ENCODE assay signal across 15 cellular contexts in the genomic region with DNA sequence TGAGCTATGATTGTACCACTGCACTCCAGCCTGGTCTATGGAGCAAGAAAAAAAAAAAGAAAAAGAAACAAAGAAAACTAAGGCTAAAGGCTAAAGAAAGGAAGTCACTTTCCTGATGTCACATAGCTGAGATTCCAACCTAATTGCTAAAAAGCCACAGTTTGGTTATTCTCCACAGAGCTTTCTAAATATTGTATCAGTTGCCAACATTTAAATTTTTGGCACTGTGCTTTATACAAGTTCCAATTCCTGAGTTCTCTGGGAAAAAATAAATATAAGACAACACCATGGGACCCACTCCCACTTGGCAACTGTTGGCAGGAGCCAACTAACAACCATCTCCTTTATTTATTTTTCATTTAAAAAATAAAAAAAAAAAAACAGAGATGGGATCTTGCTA. TPM values are rescaled to one million over a fixed set of nuclear protein-coding genes. Genes with fewer than 3 reads are reported as not detected.
A peak's percentile ranks its signal among the peaks of the same experiment; 100 is the strongest.
DNase-seq lines count a peak whose midpoint lies in the region; ATAC-seq, FAIRE-seq and TF ChIP-seq lines count a peak whose summit lies in the region.
"Had no signal": no experiment of that assay in that cellular context is flagged by ENCODE, and none has a peak within 500 bp of the region (broad histone marks: within the 10 kb centered on the region; RNA-seq: fewer than 3 reads in every experiment).

No MANE protein-coding gene starts in this region.

- in situ Hi-C loops in mammary epithelial cell (cut with MboI; ENCODE audit: low sequenced_read_pairs in 2 of 2), result no loop called here

- no peaks in the 10 kb centered on the region for H4K20me1 ChIP-seq in mammary epithelial cell (ENCODE audit: insufficient read depth, low read length)

- CTCF ChIA-PET in A673 (lab: Charles Lee) (no interaction called here), mammary epithelial cell (lab: Charles Lee; ENCODE audit: low non-redundant PET) (interaction anchor here (0.7 kb wide), 1 partner anchor 324 kb away, joined by 6 read pairs; no protein-coding TSS in a partner anchor)
- CTCF ChIA-PET in activated naive CD4-positive, alpha-beta T cell treated with anti-CD3 and anti-CD28 coated beads, Interleukin-2, amount 10 ng/mL, durations not matched to agents 7 days and 5 days (lab: Charles Lee), result no interaction called here

- DNase-seq in A673 (ENCODE audit: low spot score) (peak; percentile 61), H54 (ENCODE audit: insufficient read length, low spot score) (peak; percentile 41), mammary epithelial cell (peak; percentile 12), lower lobe of right lung (no peak), NCI-H1694 (lab: John Stamatoyannopoulos, UW) (no peak), NCI-H69 (lab: John Stamatoyannopoulos, UW) (no peak)
- no peak for DNase-seq in activated naive CD4-positive, alpha-beta T cell treated with anti-CD3 and anti-CD28 coated beads, Interleukin-2, amount 10 ng/mL, durations not matched to agents 7 days and 5 days
- DNase-seq: activated CD8-positive, alpha-beta memory T cell treated with anti-CD3 and anti-CD28 coated beads, Interleukin-2, amount 10 ng/mL, durations not matched to agents 7 days and 5 days; AML-193; GDM1; Kasumi-1; stimulated activated naive CD8-positive, alpha-beta T cell treated with anti-CD3 and anti-CD28 coated beads, Interleukin-15, Interleukin-2, amounts not matched to agents 100 U/mL and 50 U/mL, for 24 hours had no signal

- intact Hi-C loops in A673 (cut with micrococcal nuclease; ENCODE audit: unreplicated experiment) (no loop called here), mammary epithelial cell (cut with micrococcal nuclease) (no loop called here), lower lobe of right lung (cut with DNase I) (no loop called here)

- H3K4me2 ChIP-seq in mammary epithelial cell (ENCODE audit: insufficient read depth, low read depth, low read length), result no peak overlapping the region
- H3K4me2 ChIP-seq: neural progenitor cell had no signal

- no peak overlapping the region for H3K9ac ChIP-seq in mammary epithelial cell (ENCODE audit: insufficient read depth, low read length)
- H3K9ac ChIP-seq: neural progenitor cell had no signal

- H3K9me3 Mint-ChIP-seq in activated naive CD4-positive, alpha-beta T cell treated with anti-CD3 and anti-CD28 coated beads, Interleukin-2, amount 10 ng/mL, durations not matched to agents 7 days and 5 days, result no peaks in the 10 kb centered on the region
- H3K9me3 Mint-ChIP-seq: neural progenitor cell had no signal

- TF ChIP-seq POLR2A in H54 (IDR thresholded peaks at IDR 0.05; ENCODE audit: low read depth, low read length), result no peak

- BruUV-seq in A673 (replicated peaks; lab: Mats Ljungman, UMichigan) (no TSS peak), mammary epithelial cell (replicated peaks; lab: Mats Ljungman, UMichigan) (no TSS peak)

- ATAC-seq in lower lobe of right lung (no peak), GM19455 (IDR thresholded peaks at IDR 0.05; ENCODE audit: unreplicated experiment) (no peak)
- ATAC-seq: activated CD8-positive, alpha-beta memory T cell treated with anti-CD3 and anti-CD28 coated beads, Interleukin-2, amount 10 ng/mL, durations not matched to agents 7 days and 5 days; stimulated activated naive CD8-positive, alpha-beta T cell treated with anti-CD3 and anti-CD28 coated beads, Interleukin-15, Interleukin-2, amounts not matched to agents 100 U/mL and 50 U/mL, for 24 hours had no signal

- peaks cover 7% of the 10 kb centered on the region for H3K4me1 ChIP-seq in A673 (ENCODE audit: insufficient read depth, low read length, poor library complexity, severe bottlenecking)
- peaks cover 8% of the 10 kb centered on the region for H3K4me1 ChIP-seq in mammary epithelial cell (ENCODE audit: insufficient read depth, low read length)
- peaks cover 13% of the 10 kb centered on the region for H3K4me1 ChIP-seq in lower lobe of right lung
- H3K4me1 ChIP-seq: neural progenitor cell had no signal

- no peaks in the 10 kb centered on the region for H3K27me3 Mint-ChIP-seq in activated naive CD4-positive, alpha-beta T cell treated with anti-CD3 and anti-CD28 coated beads, Interleukin-2, amount 10 ng/mL, durations not matched to agents 7 days and 5 days
- H3K27me3 Mint-ChIP-seq: activated CD8-positive, alpha-beta memory T cell treated with anti-CD3 and anti-CD28 coated beads, Interleukin-2, amount 10 ng/mL, durations not matched to agents 7 days and 5 days had no signal

- H3K36me3 Mint-ChIP-seq in activated naive CD4-positive, alpha-beta T cell treated with anti-CD3 and anti-CD28 coated beads, Interleukin-2, amount 10 ng/mL, durations not matched to agents 7 days and 5 days, result peaks cover 7% of the 10 kb centered on the region
- H3K36me3 Mint-ChIP-seq: activated CD8-positive, alpha-beta memory T cell treated with anti-CD3 and anti-CD28 coated beads, Interleukin-2, amount 10 ng/mL, durations not matched to agents 7 days and 5 days; neural progenitor cell had no signal

- TF ChIP-seq CTCF in A673 (conservative IDR thresholded peaks at IDR 0.05; ENCODE audit: low read depth, low read length), result no peak
- no peak for TF ChIP-seq CTCF in mammary epithelial cell (conservative IDR thresholded peaks at IDR 0.05 in 1 of 2, IDR thresholded peaks at IDR 0.05 in 1 of 2; ENCODE audit: extremely low read depth in 1 of 2, insufficient read depth in 1 of 2, low read depth in 1 of 2, low read length in 2 of 2)
- TF ChIP-seq CTCF in lower lobe of right lung (IDR thresholded peaks at IDR 0.05), result no peak

- POLR2A ChIA-PET in A673 (lab: Charles Lee; ENCODE audit: low non-redundant PET), result no interaction called here

- H3K36me3 ChIP-seq in A673 (ENCODE audit: insufficient read depth, low read length, poor library complexity, severe bottlenecking), result no peaks in the 10 kb centered on the region
- H3K36me3 ChIP-seq in mammary epithelial cell (ENCODE audit: insufficient read depth, low read length), result peaks cover 6% of the 10 kb centered on the region
- H3K36me3 ChIP-seq in lower lobe of right lung, result no peaks in the 10 kb centered on the region
- H3K36me3 ChIP-seq: neural progenitor cell had no signal

- H3K9me3 ChIP-seq in A673 (ENCODE audit: low read depth, low read length, poor library complexity, severe bottlenecking) (no peaks in the 10 kb centered on the region), mammary epithelial cell (replicated peaks; ENCODE audit: insufficient read depth, low read length) (no peaks in the 10 kb centered on the region), lower lobe of right lung (no peaks in the 10 kb centered on the region)

- H3K27me3 ChIP-seq in A673 (replicated peaks; ENCODE audit: insufficient read depth, low read depth, low read length, poor library complexity), result no peaks in the 10 kb centered on the region
- H3K27me3 ChIP-seq in mammary epithelial cell (ENCODE audit: insufficient read depth, low read length), result no peaks in the 10 kb centered on the region
- H3K27me3 ChIP-seq in lower lobe of right lung (ENCODE audit: low read depth), result no peaks in the 10 kb centered on the region

- H3K4me3 ChIP-seq in A673 (ENCODE audit: low read depth, low read length, poor library complexity, severe bottlenecking), result no peak overlapping the region
- no peak overlapping the region for H3K4me3 ChIP-seq in mammary epithelial cell (replicated peaks in 1 of 3; ENCODE audit: insufficient read depth in 1 of 3, low read depth in 2 of 3, low read length in 3 of 3)
- no peak overlapping the region for H3K4me3 ChIP-seq in lower lobe of right lung
- H3K4me3 ChIP-seq: neural progenitor cell had no signal

- H3K4me3 Mint-ChIP-seq in activated naive CD4-positive, alpha-beta T cell treated with anti-CD3 and anti-CD28 coated beads, Interleukin-2, amount 10 ng/mL, durations not matched to agents 7 days and 5 days, result no peak overlapping the region
- H3K4me3 Mint-ChIP-seq: activated CD8-positive, alpha-beta memory T cell treated with anti-CD3 and anti-CD28 coated beads, Interleukin-2, amount 10 ng/mL, durations not matched to agents 7 days and 5 days had no signal

- H3K79me2 ChIP-seq in mammary epithelial cell (ENCODE audit: insufficient read depth, low read length), result no peaks in the 10 kb centered on the region

- no peak overlapping the region for H2AFZ ChIP-seq in mammary epithelial cell (ENCODE audit: low read depth, low read length)
- H2AFZ ChIP-seq: neural progenitor cell had no signal

- dilution Hi-C loops in mammary epithelial cell (cut with HindIII; ENCODE audit: low sequenced_read_pairs), result no loop called here

- H3K27ac ChIP-seq in A673 (ENCODE audit: low read depth, low read length, poor library complexity, severe bottlenecking) (peak overlapping the region; percentile 41), mammary epithelial cell (ENCODE audit: insufficient read depth, low read depth, low read length) (no peak overlapping the region), lower lobe of right lung (peak overlapping the region; percentile 71)
- H3K27ac ChIP-seq: neural progenitor cell had no signal

- no peak for FAIRE-seq in H54 (lab: Jason Lieb, UNC)

- no peak overlapping the region for H3K27ac Mint-ChIP-seq in activated naive CD4-positive, alpha-beta T cell treated with anti-CD3 and anti-CD28 coated beads, Interleukin-2, amount 10 ng/mL, durations not matched to agents 7 days and 5 days
- H3K27ac Mint-ChIP-seq: activated CD8-positive, alpha-beta memory T cell treated with anti-CD3 and anti-CD28 coated beads, Interleukin-2, amount 10 ng/mL, durations not matched to agents 7 days and 5 days; neural progenitor cell had no signal

- H3K4me1 Mint-ChIP-seq in activated naive CD4-positive, alpha-beta T cell treated with anti-CD3 and anti-CD28 coated beads, Interleukin-2, amount 10 ng/mL, durations not matched to agents 7 days and 5 days, result peaks cover 24% of the 10 kb centered on the region

RNA-seq across cellular contexts. Expression of gene LYPD3, which starts 11.2 kb away (rescaled TPM):
- total RNA-seq in A673 (2021) (0.21 and 0.31 TPM in 2 replicates), mammary epithelial cell (10 to 100 TPM in 1 of 2 donors, under 1 TPM in 1; 0.33 to 30.7 TPM), lower lobe of right lung (0.74 TPM)
- 29.8 TPM for polyA plus RNA-seq in mammary epithelial cell
- polyA minus RNA-seq in mammary epithelial cell, result 30.0 TPM
- total RNA-seq: OCI-LY7 had no signal

RNA-seq across cellular contexts. Expression of gene PHLDB3, which starts 27.9 kb away (rescaled TPM):
- total RNA-seq in A673 (2021), result 9.0 and 11.2 TPM in 2 replicates
- total RNA-seq in mammary epithelial cell, result 10 to 100 TPM; 16.2 to 23.8 TPM
- 8.0 TPM for polyA plus RNA-seq in mammary epithelial cell
- polyA minus RNA-seq in mammary epithelial cell, result 20.2 TPM
- 7.8 TPM for total RNA-seq in lower lobe of right lung

RNA-seq across cellular contexts. Expression of gene ETHE1, which starts 50.4 kb away (rescaled TPM):
- total RNA-seq in A673 (2021) (8.8 and 15.3 TPM in 2 replicates), mammary epithelial cell (100 to 1,000 TPM; 114 to 122 TPM), lower lobe of right lung (47.4 TPM)
- polyA plus RNA-seq in mammary epithelial cell, result 176 TPM
- 122 TPM for polyA minus RNA-seq in mammary epithelial cell

RNA-seq across cellular contexts. Expression of gene ZNF575, which starts 56.4 kb away (rescaled TPM):
- total RNA-seq in A673 (2021), result 2.8 and 3.1 TPM in 2 replicates
- 1 to 10 TPM in 1 of 2 donors, under 1 TPM in 1; 0.17 to 2.1 TPM for total RNA-seq in mammary epithelial cell
- 0.17 TPM for polyA plus RNA-seq in mammary epithelial cell
- not detected for polyA minus RNA-seq in mammary epithelial cell
- 2.8 TPM for total RNA-seq in lower lobe of right lung

Comparison
In these comparisons a context has a peak if more than half of its experiments do, and no peak if none do; other contexts are left out.
1. DNase-seq: peak in A673 (single experiment), H54 (single experiment) and mammary epithelial cell (single experiment); none in lower lobe of right lung (single experiment), NCI-H1694 (single experiment), NCI-H69 (single experiment) and activated naive CD4-positive, alpha-beta T cell treated with anti-CD3 and anti-CD28 coated beads, Interleukin-2, amount 10 ng/mL, durations not matched to agents 7 days and 5 days (single experiment).